ENCODE assay signal across 1 cellular context in genomic region chr6:42217523-42218367, GRCh38.
A peak's percentile ranks its signal among the peaks of the same experiment; 100 is the strongest.
TF ChIP-seq lines count a peak whose summit lies in the region.

MRPS10 (minus strand) TSS chr6:42217861; CDS start chr6:42217849, 12 bp downstream.

TF ChIP-seq in K562, 482 proteins besides CTCF, POLR2A, EP300 and RAD21 (continued from another document and continues in another):
- TF ChIP-seq ZBTB40 (IDR thresholded peaks at IDR 0.05) (peak; percentile 98), ZBTB40 (CRISPR knock-in tag; IDR thresholded peaks at IDR 0.05) (no peak), ZNF41 (CRISPR knock-in tag; conservative IDR thresholded peaks at IDR 0.05) (no peak), SMARCE1 (IDR thresholded peaks at IDR 0.05) (peak; percentile 33; the same call in 1 of the 2 replicates), BRF2 (IDR thresholded peaks at IDR 0.05; ENCODE audit: borderline replicate concordance, insufficient read depth, insufficient read length) (no peak), MAX (CRISPR knock-in tag; IDR thresholded peaks at IDR 0.05) (peak; percentile 40; the same call in 1 of the 2 replicates), RB1 (IDR thresholded peaks at IDR 0.05; ENCODE audit: low read depth) (peak; percentile 47; the same call in 1 of the 2 replicates), THRB (CRISPR knock-in tag; conservative IDR thresholded peaks at IDR 0.05) (0 out of 2 replicates have a peak, but pooled peaks have one; percentile 11), PML (IDR thresholded peaks at IDR 0.05; ENCODE audit: low read length) (peak; percentile 86; the same call in 1 of the 2 replicates), ETS1 (conservative IDR thresholded peaks at IDR 0.05; ENCODE audit: control insufficient read depth, low read depth, low read length) (peak; percentile 88), RCOR1 (IDR thresholded peaks at IDR 0.05; ENCODE audit: borderline replicate concordance in 1 of 2, low read depth in 2 of 2, low read length in 2 of 2) (peak in 1 of 2 experiments; percentile 6; a peak in 1 of 4 replicates), DEAF1 (CRISPR knock-in tag; IDR thresholded peaks at IDR 0.05) (0 out of 2 replicates have a peak, but pooled peaks have one; percentile 6), KDM4B (IDR thresholded peaks at IDR 0.05; ENCODE audit: borderline replicate concordance in 2 of 2, low read depth in 1 of 2) (peak in 1 of 2 experiments; percentile 88; a peak in 1 of 4 replicates), HOMEZ (CRISPR knock-in tag; IDR thresholded peaks at IDR 0.05) (0 out of 2 replicates have a peak, but pooled peaks have one; percentile 18), TFAP4 (CRISPR knock-in tag; IDR thresholded peaks at IDR 0.05; ENCODE audit: borderline replicate concordance) (peak; percentile 85), HNRNPLL (IDR thresholded peaks at IDR 0.05; ENCODE audit: low read depth, low read length, poor library complexity, severe bottlenecking) (no peak), ZNF384 (IDR thresholded peaks at IDR 0.05; ENCODE audit: low read depth, low read length) (no peak), NBN (IDR thresholded peaks at IDR 0.05; ENCODE audit: low read depth) (0 out of 2 replicates have a peak, but pooled peaks have one; percentile 68), ZNF561 (CRISPR knock-in tag; conservative IDR thresholded peaks at IDR 0.05) (no peak), ZNF224 (CRISPR knock-in tag; IDR thresholded peaks at IDR 0.05) (no peak), SPI1 (IDR thresholded peaks at IDR 0.05; ENCODE audit: borderline replicate concordance, low read depth, low read length) (peak; percentile 87), CREB1 (IDR thresholded peaks at IDR 0.05) (no peak; the same call in 1 of the 2 replicates), CREB1 (CRISPR knock-in tag; IDR thresholded peaks at IDR 0.05) (peak; percentile 59; the same call in 1 of the 2 replicates), ZBTB11 (CRISPR knock-in tag; IDR thresholded peaks at IDR 0.05) (peak in 2 of 3 experiments; percentile 62 to 93; a peak in 4 of 6 replicates), JUND (IDR thresholded peaks at IDR 0.05; ENCODE audit: borderline replicate concordance, low read depth, low read length) (peak; percentile 77), JUND (tag; IDR thresholded peaks at IDR 0.05; ENCODE audit: borderline replicate concordance, low read depth, low read length) (peak; percentile 18; the same call in 2 of the 3 replicates), CHAMP1 (IDR thresholded peaks at IDR 0.05) (peak; percentile 55; the same call in 1 of the 2 replicates), ZFX (CRISPR knock-in tag; IDR thresholded peaks at IDR 0.05) (peak; percentile 43; the same call in 1 of the 2 replicates), ZKSCAN1 (IDR thresholded peaks at IDR 0.05; ENCODE audit: low read depth, low read length) (0 out of 2 replicates have a peak, but pooled peaks have one; percentile 18)
